8 cellular contexts compared by ENCODE assay signal in genomic region chr1:48469616-48470500, GRCh38. TPM values are rescaled to one million over a fixed set of nuclear protein-coding genes. Genes with fewer than 3 reads are reported as not detected.
A peak's percentile ranks its signal among the peaks of the same experiment; 100 is the strongest.
DNase-seq lines count a peak whose midpoint lies in the region; ATAC-seq and TF ChIP-seq lines count a peak whose summit lies in the region.

No MANE protein-coding gene starts in this region.

- peak overlapping the region; percentile 90 for H3K4me3 Mint-ChIP-seq in T-helper 17 cell

- TF ChIP-seq CTCF in foreskin fibroblast (IDR thresholded peaks at IDR 0.05; ENCODE audit: low read depth, low read length) = no peak
- TF ChIP-seq CTCF in omental fat pad (IDR thresholded peaks at IDR 0.05) = no peak

- H3K4me1 Mint-ChIP-seq in T-helper 17 cell = peaks cover 22% of the 10 kb centered on the region

- H3K27ac Mint-ChIP-seq in T-helper 17 cell = peak overlapping the region; percentile 95

- no peaks in the 10 kb centered on the region for H3K27me3 Mint-ChIP-seq in T-helper 17 cell

- peak overlapping the region; percentile 72 to 84 for H3K4me3 ChIP-seq in foreskin fibroblast (ENCODE audit: low read depth in 1 of 2, low read length in 2 of 2)

- no peaks in the 10 kb centered on the region for H3K9me3 ChIP-seq in T-helper 17 cell (ENCODE audit: control insufficient read depth, low read length, poor library complexity, severe bottlenecking)

- DNase-seq in GM04504 (ENCODE audit: low read depth) (peak; percentile 17), T-helper 17 cell (no peak), foreskin fibroblast (peak; percentile 75 to 89), omental fat pad (ENCODE audit: low spot score) (no peak), COLO668 (lab: John Stamatoyannopoulos, UW; ENCODE audit: unreplicated experiment) (no peak)
- DNase-seq in central memory CD4-positive, alpha-beta T cell = no peak

- ATAC-seq in T-helper 17 cell (no peak), omental fat pad (ENCODE audit: low FRiP score) (peak; percentile 41), HG02973 (IDR thresholded peaks at IDR 0.05; ENCODE audit: unreplicated experiment) (no peak), GM18519 (IDR thresholded peaks at IDR 0.05; ENCODE audit: low FRiP score, unreplicated experiment) (no peak)

- H3K36me3 Mint-ChIP-seq in T-helper 17 cell (ENCODE audit: low read depth) = peaks cover 3% of the 10 kb centered on the region

RNA-seq across cellular contexts. Expression of gene SPATA6, which starts 2.1 kb away (rescaled TPM):
- 1 to 10 TPM; 3.0 to 5.6 TPM for total RNA-seq in T-helper 17 cell
- 10 to 100 TPM in 3 of 4 donors, 1 to 10 TPM in 1; 7.8 to 41.8 (median 16.9) TPM for total RNA-seq in omental fat pad

Comparison
In these comparisons a context has a peak if more than half of its experiments do, and no peak if none do; other contexts are left out.
1. DNase-seq: peak in GM04504 (single experiment) and foreskin fibroblast (2 of 2); none in T-helper 17 cell (0 of 3), omental fat pad (single experiment), central memory CD4-positive, alpha-beta T cell (single experiment) and COLO668 (single experiment).